Comparison of ENCODE assay signal across 8 cellular contexts in the genomic region with DNA sequence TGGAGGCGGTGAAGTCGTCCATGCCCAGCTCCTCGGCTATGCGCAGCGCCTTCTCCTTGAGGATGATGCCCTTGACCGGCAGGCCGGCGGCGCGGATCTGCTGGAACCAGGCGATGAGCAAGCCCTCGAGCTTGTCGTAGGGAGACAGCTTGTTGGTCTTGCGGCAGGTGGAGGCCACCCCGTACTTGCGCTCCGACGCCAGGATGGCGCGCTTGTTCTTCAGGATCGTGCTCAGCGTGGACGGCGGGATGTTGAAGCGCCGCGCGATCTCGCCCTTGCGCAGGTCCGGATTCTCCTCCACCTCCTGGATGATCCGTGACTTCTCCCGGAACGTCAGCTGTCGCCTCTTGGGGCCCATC. TPM values are rescaled to one million over a fixed set of nuclear protein-coding genes. Genes with fewer than 3 reads are reported as not detected.
DNase-seq lines count a peak whose midpoint lies in the region; ATAC-seq and TF ChIP-seq lines count a peak whose summit lies in the region.

No MANE protein-coding gene starts in this region.

- CTCF ChIA-PET in BJ (lab: Yijun Ruan, JAX) (interaction anchor here (0.6 to 12.0 kb wide), 21 partner anchors 9 to 299 kb away, joined by 3 to 248 read pairs (median 5); partner anchors contain the start of genes ADISSP, AP5S1 and CDC25B), SK-N-SH (lab: Yijun Ruan, JAX) (interaction anchor here (0.6 to 6.4 kb wide), 23 partner anchors 8 to 1057 kb away, joined by 3 to 161 read pairs (median 5); partner anchors contain the start of genes ADISSP, AP5S1 and CDC25B)

- peak overlapping the region; percentile 96 for H3K4me2 ChIP-seq in SK-N-SH

- no peak for TF ChIP-seq EP300 in SK-N-SH (IDR thresholded peaks at IDR 0.05; ENCODE audit: borderline replicate concordance in 1 of 2, low read depth in 1 of 2, low read length in 1 of 2)

- peaks cover 6% of the 10 kb centered on the region for H3K36me3 Mint-ChIP-seq in stimulated activated naive CD8-positive, alpha-beta T cell treated with anti-CD3 and anti-CD28 coated beads, Interleukin-15, Interleukin-2, amounts not matched to agents 100 ng/mL and 50 ng/mL, for 24 hours (ENCODE audit: low read depth)

- H3K27ac ChIP-seq in SK-N-SH (ENCODE audit: low read depth in 2 of 2, low read length in 1 of 2) (peak overlapping the region; percentile 41 to 82), caudate nucleus (ENCODE audit: low read depth, low read length) (peak overlapping the region; percentile 62)

- H4K20me1 ChIP-seq in SK-N-SH (ENCODE audit: insufficient read depth): peaks cover 45% of the 10 kb centered on the region

- H3K4me3 ChIP-seq in BJ (ENCODE audit: low read depth, low read length): peak overlapping the region; percentile 71
- H3K4me3 ChIP-seq in SK-N-SH (ENCODE audit: low read depth in 2 of 2, low read length in 1 of 2): peak overlapping the region; percentile 63 to 74

- peak overlapping the region; percentile 71 for H3K9ac ChIP-seq in SK-N-SH

- no peaks in the 10 kb centered on the region for H3K27me3 Mint-ChIP-seq in stimulated activated naive CD8-positive, alpha-beta T cell treated with anti-CD3 and anti-CD28 coated beads, Interleukin-15, Interleukin-2, amounts not matched to agents 100 ng/mL and 50 ng/mL, for 24 hours

- no peaks in the 10 kb centered on the region for H3K9me3 ChIP-seq in SK-N-SH

- H3K4me1 ChIP-seq in SK-N-SH (ENCODE audit: control insufficient read depth in 1 of 2, insufficient read depth in 2 of 2, low read depth in 1 of 2, low read length in 1 of 2): peaks cover 27 to 29% of the 10 kb centered on the region in 2 experiments; a peak in 3 of 4 replicates

- whole genome bisulfite sequencing in SK-N-SH (ENCODE audit: low lambda C conversion rate): no CpG with 5 or more reads among the region's 35 CpGs

- ATAC-seq in GM18907 (IDR thresholded peaks at IDR 0.05; ENCODE audit: unreplicated experiment): peak; percentile 33
- ATAC-seq in HG03354 (IDR thresholded peaks at IDR 0.05; ENCODE audit: poor library complexity, severe bottlenecking, unreplicated experiment): peak; percentile 43
- no peak for ATAC-seq in HG02840 (IDR thresholded peaks at IDR 0.05; ENCODE audit: low FRiP score, unreplicated experiment)

- TF ChIP-seq CTCF in BJ (IDR thresholded peaks at IDR 0.05; ENCODE audit: insufficient read depth, low read depth, low read length) (no peak), SK-N-SH (IDR thresholded peaks at IDR 0.05) (no peak)

- POLR2A ChIA-PET in BJ (lab: Charles Lee) (interaction anchor here (1.6 kb wide), 1 partner anchor 34 kb away, joined by 4 read pairs; the partner anchor contains the start of gene AP5S1), SK-N-SH (lab: Yijun Ruan, JAX) (interaction anchor here (1.0 to 2.8 kb wide), 5 partner anchors 18 to 82 kb away, joined by 3 to 20 read pairs (median 11); partner anchors contain the start of genes ADISSP and AP5S1)

- H3F3A ChIP-seq in SK-N-SH (replicated peaks; ENCODE audit: insufficient read depth): peaks cover 15% of the 10 kb centered on the region

- H3K36me3 ChIP-seq in BJ (ENCODE audit: control insufficient read depth, insufficient read depth, low read length) (peaks cover 4% of the 10 kb centered on the region; the same call in 1 of the 2 replicates), SK-N-SH (replicated peaks in 1 of 2; ENCODE audit: control insufficient read depth in 1 of 2, insufficient read depth in 2 of 2, low read length in 1 of 2) (peaks cover 7 to 9% of the 10 kb centered on the region in 2 experiments)

- H3K4me1 Mint-ChIP-seq in stimulated activated naive CD8-positive, alpha-beta T cell treated with anti-CD3 and anti-CD28 coated beads, Interleukin-15, Interleukin-2, amounts not matched to agents 100 ng/mL and 50 ng/mL, for 24 hours (ENCODE audit: low read depth): peaks cover 40% of the 10 kb centered on the region

- H3K4me3 Mint-ChIP-seq in stimulated activated naive CD8-positive, alpha-beta T cell treated with anti-CD3 and anti-CD28 coated beads, Interleukin-15, Interleukin-2, amounts not matched to agents 100 ng/mL and 50 ng/mL, for 24 hours: peak overlapping the region; percentile 88

- TF ChIP-seq RAD21 in SK-N-SH (IDR thresholded peaks at IDR 0.05; ENCODE audit: low read length): no peak

- DNase-seq in BJ (ENCODE audit: low read depth) (no peak), SK-N-SH (peak; percentile 73), caudate nucleus (lab: John Stamatoyannopoulos, UW) (peak in 19 of 61 donors; percentile 15 to 50 (median 31)), left kidney (ENCODE audit: low read depth, low spot score) (peak; percentile 81)

- no peaks in the 10 kb centered on the region for H3K27me3 ChIP-seq in BJ (ENCODE audit: control insufficient read depth, insufficient read depth, low read length)
- no peaks in the 10 kb centered on the region for H3K27me3 ChIP-seq in SK-N-SH (ENCODE audit: insufficient read depth)

- no peaks in the 10 kb centered on the region for H3K9me2 ChIP-seq in SK-N-SH

- H3K27ac Mint-ChIP-seq in stimulated activated naive CD8-positive, alpha-beta T cell treated with anti-CD3 and anti-CD28 coated beads, Interleukin-15, Interleukin-2, amounts not matched to agents 100 ng/mL and 50 ng/mL, for 24 hours: peak overlapping the region; percentile 87

- peaks cover 40% of the 10 kb centered on the region for H3K79me2 ChIP-seq in SK-N-SH (ENCODE audit: insufficient read depth)

- H3K9me3 Mint-ChIP-seq in stimulated activated naive CD8-positive, alpha-beta T cell treated with anti-CD3 and anti-CD28 coated beads, Interleukin-15, Interleukin-2, amounts not matched to agents 100 ng/mL and 50 ng/mL, for 24 hours: no peaks in the 10 kb centered on the region

- H2AFZ ChIP-seq in SK-N-SH (ENCODE audit: low read depth): no peak overlapping the region

TF ChIP-seq in SK-N-SH, 30 proteins besides CTCF, POLR2A, EP300 and RAD21 (continues in another document):
- TF ChIP-seq CHD2 (IDR thresholded peaks at IDR 0.05; ENCODE audit: low read length, partially characterized antibody): peak; percentile 57
- TF ChIP-seq NRF1 (IDR thresholded peaks at IDR 0.05; ENCODE audit: low read depth, low read length): peak; percentile 48; the same call in 1 of the 2 replicates
- TF ChIP-seq, protein P1, sequence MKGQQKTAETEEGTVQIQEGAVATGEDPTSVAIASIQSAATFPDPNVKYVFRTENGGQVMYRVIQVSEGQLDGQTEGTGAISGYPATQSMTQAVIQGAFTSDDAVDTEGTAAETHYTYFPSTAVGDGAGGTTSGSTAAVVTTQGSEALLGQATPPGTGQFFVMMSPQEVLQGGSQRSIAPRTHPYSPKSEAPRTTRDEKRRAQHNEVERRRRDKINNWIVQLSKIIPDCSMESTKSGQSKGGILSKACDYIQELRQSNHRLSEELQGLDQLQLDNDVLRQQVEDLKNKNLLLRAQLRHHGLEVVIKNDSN (IDR thresholded peaks at IDR 0.05; ENCODE audit: borderline replicate concordance, low read depth): no peak
- TF ChIP-seq NFIC (IDR thresholded peaks at IDR 0.05; ENCODE audit: borderline replicate concordance): no peak
- TF ChIP-seq, protein P2, sequence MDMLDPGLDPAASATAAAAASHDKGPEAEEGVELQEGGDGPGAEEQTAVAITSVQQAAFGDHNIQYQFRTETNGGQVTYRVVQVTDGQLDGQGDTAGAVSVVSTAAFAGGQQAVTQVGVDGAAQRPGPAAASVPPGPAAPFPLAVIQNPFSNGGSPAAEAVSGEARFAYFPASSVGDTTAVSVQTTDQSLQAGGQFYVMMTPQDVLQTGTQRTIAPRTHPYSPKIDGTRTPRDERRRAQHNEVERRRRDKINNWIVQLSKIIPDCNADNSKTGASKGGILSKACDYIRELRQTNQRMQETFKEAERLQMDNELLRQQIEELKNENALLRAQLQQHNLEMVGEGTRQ (IDR thresholded peaks at IDR 0.05; ENCODE audit: borderline replicate concordance, low read depth, low read length): no peak
- peak; percentile 50; the same call in 1 of the 2 replicates for TF ChIP-seq MXI1 (IDR thresholded peaks at IDR 0.05; ENCODE audit: low read depth, low read length)
- no peak for TF ChIP-seq RFX5 (IDR thresholded peaks at IDR 0.05; ENCODE audit: low read length)

RNA-seq across cellular contexts. Expression of gene CENPB, which starts 0.4 kb away (rescaled TPM):
- polyA plus RNA-seq in BJ (2011; rRNA removed) (31.0 and 47.5 TPM in 2 replicates), SK-N-SH (2012; rRNA removed) (37.6 and 41.2 TPM in 2 replicates)
- 33.9 and 42.5 TPM in 2 replicates for polyA minus RNA-seq in BJ (2011; rRNA and poly(A)+ RNA removed)
- polyA plus RNA-seq in SK-N-SH (2012; cell fraction: cytosol; rRNA removed): 29.8 and 39.9 TPM in 2 replicates
- polyA plus RNA-seq in SK-N-SH (2012; cell fraction: nucleus; rRNA removed): 26.3 and 35.2 TPM in 2 replicates

RNA-seq across cellular contexts. Expression of gene SPEF1, which starts 4.9 kb away (rescaled TPM):
- polyA plus RNA-seq in BJ (2011; rRNA removed): 0.07 and 0.17 TPM in 2 replicates
- not detected in 2 replicates for polyA minus RNA-seq in BJ (2011; rRNA and poly(A)+ RNA removed)
- 1.6 and 1.8 TPM in 2 replicates for polyA plus RNA-seq in SK-N-SH (2012; rRNA removed)
- polyA plus RNA-seq in SK-N-SH (2012; cell fraction: cytosol; rRNA removed): 1.1 and 1.4 TPM in 2 replicates
- 4.5 and 5.8 TPM in 2 replicates for polyA plus RNA-seq in SK-N-SH (2012; cell fraction: nucleus; rRNA removed)

RNA-seq across cellular contexts. Expression of gene CDC25B, which starts 10.0 kb away (rescaled TPM):
- polyA plus RNA-seq in BJ (2011; rRNA removed) (41.8 and 68.1 TPM in 2 replicates), SK-N-SH (2012; rRNA removed) (41.5 and 56.5 TPM in 2 replicates)
- polyA minus RNA-seq in BJ (2011; rRNA and poly(A)+ RNA removed): 28.0 and 36.5 TPM in 2 replicates
- 26.5 and 35.3 TPM in 2 replicates for polyA plus RNA-seq in SK-N-SH (2012; cell fraction: cytosol; rRNA removed)
- polyA plus RNA-seq in SK-N-SH (2012; cell fraction: nucleus; rRNA removed): 173 and 208 TPM in 2 replicates

RNA-seq across cellular contexts. Expression of gene ADISSP, which starts 18.6 kb away (rescaled TPM):
- polyA plus RNA-seq in BJ (2011; rRNA removed) (21.3 and 34.3 TPM in 2 replicates), SK-N-SH (2012; rRNA removed) (59.9 and 73.9 TPM in 2 replicates)
- 17.3 and 22.7 TPM in 2 replicates for polyA minus RNA-seq in BJ (2011; rRNA and poly(A)+ RNA removed)
- 31.6 and 54.9 TPM in 2 replicates for polyA plus RNA-seq in SK-N-SH (2012; cell fraction: cytosol; rRNA removed)
- 36.1 and 49.8 TPM in 2 replicates for polyA plus RNA-seq in SK-N-SH (2012; cell fraction: nucleus; rRNA removed)

RNA-seq across cellular contexts. Expression of gene AP5S1, which starts 34.2 kb away (rescaled TPM):
- polyA plus RNA-seq in BJ (2011; rRNA removed): 7.5 and 12.2 TPM in 2 replicates
- 11.4 and 11.7 TPM in 2 replicates for polyA minus RNA-seq in BJ (2011; rRNA and poly(A)+ RNA removed)
- polyA plus RNA-seq in SK-N-SH (2012; rRNA removed): 8.6 and 10.3 TPM in 2 replicates
- 4.7 and 6.5 TPM in 2 replicates for polyA plus RNA-seq in SK-N-SH (2012; cell fraction: cytosol; rRNA removed)
- 9.7 and 10.8 TPM in 2 replicates for polyA plus RNA-seq in SK-N-SH (2012; cell fraction: nucleus; rRNA removed)
